In genomic region chr17:67635688-67636087, GRCh38 we compare ENCODE assay signal across 23 cellular contexts.
DNase-seq lines count a peak whose midpoint lies in the region; ATAC-seq and TF ChIP-seq lines count a peak whose summit lies in the region.
"Had no signal": no experiment of that assay in that cellular context is flagged by ENCODE, and none has a peak within 500 bp of the region (broad histone marks: within the 10 kb centered on the region; RNA-seq: fewer than 3 reads in every experiment).

No MANE protein-coding gene starts in this region.

- 94 to 98% methylated on average over 3 to 7 of the region's 7 CpGs for WGBS in transverse colon (ENCODE audit: low coverage in 1 of 2), 2 donors

- no peak overlapping the region for H3K9ac ChIP-seq in HCT116 (ENCODE audit: low read length)

- H3K9me3 ChIP-seq in HCT116 (ENCODE audit: control insufficient read depth in 1 of 2, insufficient read depth in 1 of 2, low read depth in 1 of 2, low read length in 2 of 2) (no peaks in the 10 kb centered on the region), transverse colon (no peaks in the 10 kb centered on the region)
- H3K9me3 ChIP-seq: SJCRH30 had no signal

- no peaks in the 10 kb centered on the region for H3K27me3 Mint-ChIP-seq in activated T-cell treated with anti-CD3 and anti-CD28 coated beads, Interleukin-2, amount 50 U/mL, for 24 hours
- no peaks in the 10 kb centered on the region for H3K27me3 Mint-ChIP-seq in central memory CD8-positive, alpha-beta T cell
- no peaks in the 10 kb centered on the region for H3K27me3 Mint-ChIP-seq in naive thymus-derived CD8-positive, alpha-beta T cell
- H3K27me3 Mint-ChIP-seq: IgD-negative memory B cell had no signal

- CTCF ChIA-PET in HCT116 (lab: Charles Lee): no interaction called here

- no peaks in the 10 kb centered on the region for H3K9me3 Mint-ChIP-seq in activated T-cell treated with anti-CD3 and anti-CD28 coated beads, Interleukin-2, amount 50 U/mL, for 24 hours
- no peaks in the 10 kb centered on the region for H3K9me3 Mint-ChIP-seq in central memory CD8-positive, alpha-beta T cell
- H3K9me3 Mint-ChIP-seq in naive thymus-derived CD8-positive, alpha-beta T cell: no peaks in the 10 kb centered on the region
- H3K9me3 Mint-ChIP-seq: IgD-negative memory B cell had no signal

- H3K36me3 ChIP-seq in HCT116 (ENCODE audit: control insufficient read depth in 1 of 2, insufficient read depth in 2 of 2, low read length in 2 of 2): no peaks in the 10 kb centered on the region
- no peaks in the 10 kb centered on the region for H3K36me3 ChIP-seq in transverse colon
- H3K36me3 ChIP-seq: SJCRH30 had no signal

- no peak for ATAC-seq in HCT116
- no peak for ATAC-seq in central memory CD8-positive, alpha-beta T cell (replicated peaks; ENCODE audit: extremely low read depth, poor library complexity, severe bottlenecking)
- no peak for ATAC-seq in naive thymus-derived CD8-positive, alpha-beta T cell
- ATAC-seq: Panc1 had no signal

- POLR2A ChIA-PET in HCT116 (lab: Charles Lee): no interaction called here
- POLR2A ChIA-PET in naive thymus-derived CD8-positive, alpha-beta T cell (lab: Charles Lee): no interaction called here

- no peaks in the 10 kb centered on the region for H3K4me1 Mint-ChIP-seq in activated T-cell treated with anti-CD3 and anti-CD28 coated beads, Interleukin-2, amount 50 U/mL, for 24 hours (ENCODE audit: low read depth)
- peaks cover 25% of the 10 kb centered on the region for H3K4me1 Mint-ChIP-seq in central memory CD8-positive, alpha-beta T cell
- H3K4me1 Mint-ChIP-seq in naive thymus-derived CD8-positive, alpha-beta T cell: peaks cover 3 to 21% (median 12%) of the 10 kb centered on the region in 4 donors

- RAD21 ChIA-PET in HCT116 (lab: Charles Lee; ENCODE audit: low non-redundant PET in 1 of 2, low total read pairs in 2 of 2, uncharacterized antibody in 2 of 2, unreplicated experiment in 2 of 2): no interaction called here

- no peak for DNase-seq in activated T-cell treated with anti-CD3 and anti-CD28 coated beads, Interleukin-2, amount 50 U/mL, for 24 hours
- no peak for DNase-seq in activated T-cell treated with anti-CD3 and anti-CD28 coated beads, Interleukin-2, amount 50 U/mL, for 48 hours
- no peak for DNase-seq in HCT116 (ENCODE audit: low read depth, low spot score)
- no peak for DNase-seq in central memory CD8-positive, alpha-beta T cell (ENCODE audit: low spot score in 2 of 2)
- DNase-seq in naive thymus-derived CD8-positive, alpha-beta T cell: no peak
- no peak for DNase-seq in HUDEP-2 (lab: John Stamatoyannopoulos, UW; ENCODE audit: unreplicated experiment in 76 of 76)
- no peak for DNase-seq in SW480 (ENCODE audit: low spot score)
- DNase-seq in transverse colon: no peak
- DNase-seq: DMS53; GDM1; GOT3; HCEC 1CT; NCI-H1105; NCI-H146; NCI-H2029; NCI-H226; NCI-H524; NCI-H774; NK-92 treated with Interleukin-12 subunit alpha and Interleukin-12 subunit beta, amount 100 ng/mL, for 24 hours; SJCRH30 had no signal

- TF ChIP-seq RAD21 in HCT116 (IDR thresholded peaks at IDR 0.05; ENCODE audit: low read depth): no peak

- TF ChIP-seq EP300 in transverse colon (IDR thresholded peaks at IDR 0.05; ENCODE audit: low read depth): no peak

- H3K4me2 ChIP-seq in HCT116 (ENCODE audit: low read length): no peak overlapping the region

- H3K36me3 Mint-ChIP-seq in activated T-cell treated with anti-CD3 and anti-CD28 coated beads, Interleukin-2, amount 50 U/mL, for 24 hours (ENCODE audit: low read depth): peaks cover 56% of the 10 kb centered on the region
- H3K36me3 Mint-ChIP-seq in central memory CD8-positive, alpha-beta T cell (ENCODE audit: insufficient read depth): peaks cover 49% of the 10 kb centered on the region
- H3K36me3 Mint-ChIP-seq in naive thymus-derived CD8-positive, alpha-beta T cell: peaks cover 8 to 84% (median 14%) of the 10 kb centered on the region in 3 donors

- no peaks in the 10 kb centered on the region for H3K79me2 ChIP-seq in HCT116 (ENCODE audit: insufficient read depth, low read length)

- H3K4me3 ChIP-seq in HCT116 (replicated peaks in 1 of 2; ENCODE audit: low read depth in 1 of 2, low read length in 2 of 2): no peak overlapping the region
- H3K4me3 ChIP-seq in transverse colon: no peak overlapping the region
- H3K4me3 ChIP-seq: SJCRH30 had no signal

- TSS peak; percentile 19 for BruUV-seq in HCT116 (replicated peaks; lab: Mats Ljungman, UMichigan)

- H3K4me1 ChIP-seq in HCT116 (ENCODE audit: control insufficient read depth in 1 of 2, insufficient read depth in 2 of 2, low read length in 2 of 2) (peaks cover 36 to 44% of the 10 kb centered on the region in 2 experiments), transverse colon (no peaks in the 10 kb centered on the region)
- H3K4me1 ChIP-seq: SJCRH30 had no signal

- no peak overlapping the region for H2AFZ ChIP-seq in HCT116 (ENCODE audit: low read depth, low read length, poor library complexity, severe bottlenecking)

- in situ Hi-C loops in transverse colon (cut with MboI; ENCODE audit: low pct_ligation_motif_present in 1 of 4, low pct_unique_long_range_greater_than_20kb in 1 of 4, low sequenced_read_pairs in 3 of 4): no loop called here

- H3K27me3 ChIP-seq in HCT116 (ENCODE audit: insufficient read depth, low read length): no peaks in the 10 kb centered on the region
- no peaks in the 10 kb centered on the region for H3K27me3 ChIP-seq in transverse colon
- H3K27me3 ChIP-seq: SJCRH30 had no signal

- intact Hi-C loops in HCT116 (cut with micrococcal nuclease): no loop called here
- intact Hi-C loops in transverse colon (cut with DNase I; ENCODE audit: low total_unique reads): no loop called here

- no peaks in the 10 kb centered on the region for H3K9me2 ChIP-seq in HCT116 (ENCODE audit: insufficient read depth)

- H4K20me1 ChIP-seq in HCT116 (ENCODE audit: insufficient read depth): no peaks in the 10 kb centered on the region

- H3K27ac ChIP-seq in HCT116 (ENCODE audit: low read depth, low read length): no peak overlapping the region
- no peak overlapping the region for H3K27ac ChIP-seq in transverse colon
- H3K27ac ChIP-seq: C4-2B, SJCRH30 had no signal

- no peak overlapping the region for H3K4me3 Mint-ChIP-seq in activated T-cell treated with anti-CD3 and anti-CD28 coated beads, Interleukin-2, amount 50 U/mL, for 24 hours
- H3K4me3 Mint-ChIP-seq in central memory CD8-positive, alpha-beta T cell: no peak overlapping the region
- no peak overlapping the region for H3K4me3 Mint-ChIP-seq in naive thymus-derived CD8-positive, alpha-beta T cell
- H3K4me3 Mint-ChIP-seq: IgD-negative memory B cell had no signal

- H3K27ac Mint-ChIP-seq in activated T-cell treated with anti-CD3 and anti-CD28 coated beads, Interleukin-2, amount 50 U/mL, for 24 hours: peak overlapping the region; percentile 1
- peak overlapping the region; percentile 26 for H3K27ac Mint-ChIP-seq in central memory CD8-positive, alpha-beta T cell (ENCODE audit: low read depth)
- peak overlapping the region in 8 of 10 donors; percentile 0 to 79 (median 46) for H3K27ac Mint-ChIP-seq in naive thymus-derived CD8-positive, alpha-beta T cell
- H3K27ac Mint-ChIP-seq: IgD-negative memory B cell had no signal

- TF ChIP-seq CTCF in HCT116 (IDR thresholded peaks at IDR 0.05 in 2 of 3, conservative IDR thresholded peaks at IDR 0.05 in 1 of 3; ENCODE audit: borderline replicate concordance in 1 of 3, insufficient read depth in 1 of 3, low read depth in 2 of 3, low read length in 2 of 3): no peak
- TF ChIP-seq CTCF in transverse colon (IDR thresholded peaks at IDR 0.05): no peak

- TF ChIP-seq POLR2A in HCT116 (IDR thresholded peaks at IDR 0.05; ENCODE audit: borderline replicate concordance, extremely low read depth, insufficient read depth, insufficient read length): no peak
- TF ChIP-seq POLR2A in transverse colon (IDR thresholded peaks at IDR 0.05): no peak

TF ChIP-seq in HCT116, 20 proteins besides CTCF, POLR2A, EP300 and RAD21:
- TF ChIP-seq FOSL1 (IDR thresholded peaks at IDR 0.05; ENCODE audit: low read depth): no peak
- no peak for TF ChIP-seq ZNF274 (IDR thresholded peaks at IDR 0.05; ENCODE audit: low read depth, low read length)
- TF ChIP-seq ATF3 (IDR thresholded peaks at IDR 0.05): no peak
- no peak for TF ChIP-seq EGR1 (IDR thresholded peaks at IDR 0.05; ENCODE audit: low read depth)
- TF ChIP-seq MAX (IDR thresholded peaks at IDR 0.05): no peak
- TF ChIP-seq CBX3 (IDR thresholded peaks at IDR 0.05; ENCODE audit: low read depth): no peak
- no peak for TF ChIP-seq SIN3A (IDR thresholded peaks at IDR 0.05; ENCODE audit: low read depth)
- TF ChIP-seq TCF7L2 (IDR thresholded peaks at IDR 0.05; ENCODE audit: borderline replicate concordance, extremely low read depth, insufficient read depth, insufficient read length): no peak
- TF ChIP-seq ELF1 (IDR thresholded peaks at IDR 0.05; ENCODE audit: borderline replicate concordance, low read depth): no peak
- no peak for TF ChIP-seq EZH2 (IDR thresholded peaks at IDR 0.05)
- TF ChIP-seq SRF (IDR thresholded peaks at IDR 0.05; ENCODE audit: low read depth): no peak
- no peak for TF ChIP-seq YY1 (IDR thresholded peaks at IDR 0.05; ENCODE audit: extremely low read depth, insufficient replicate concordance, low read depth, low read length)
- TF ChIP-seq ZFX (IDR thresholded peaks at IDR 0.05): no peak
